1 cellular context compared by ENCODE assay signal in the genomic region with DNA sequence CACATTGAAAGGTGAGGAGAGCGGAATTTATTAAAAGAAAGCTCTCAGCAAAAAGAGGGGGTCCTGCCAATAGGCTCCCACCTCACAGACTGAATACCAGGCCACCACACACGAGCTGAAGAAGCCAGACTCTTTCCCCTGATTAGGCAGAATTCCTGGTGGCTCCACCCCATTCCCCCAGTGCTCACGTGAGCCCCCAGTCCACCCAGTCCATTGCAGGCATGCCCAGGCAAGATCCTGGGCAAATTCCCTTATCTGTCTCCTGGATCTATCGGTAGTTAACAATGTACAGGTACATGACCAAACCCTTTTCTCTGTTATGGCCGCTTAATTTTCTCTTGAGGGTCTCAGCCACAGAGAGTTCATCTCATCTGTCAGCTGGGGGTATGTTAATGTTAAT.
TF ChIP-seq lines count a peak whose summit lies in the region.

No MANE protein-coding gene starts in this region.

TF ChIP-seq in WTC11, 78 proteins besides CTCF, POLR2A, EP300 and RAD21 (continued from another document):
- TF ChIP-seq ZNF138 (CRISPR knock-in tag; conservative IDR thresholded peaks at IDR 0.05) = no peak
- TF ChIP-seq TEAD1 (CRISPR knock-in tag; IDR thresholded peaks at IDR 0.05) = no peak
- TF ChIP-seq, protein P1, sequence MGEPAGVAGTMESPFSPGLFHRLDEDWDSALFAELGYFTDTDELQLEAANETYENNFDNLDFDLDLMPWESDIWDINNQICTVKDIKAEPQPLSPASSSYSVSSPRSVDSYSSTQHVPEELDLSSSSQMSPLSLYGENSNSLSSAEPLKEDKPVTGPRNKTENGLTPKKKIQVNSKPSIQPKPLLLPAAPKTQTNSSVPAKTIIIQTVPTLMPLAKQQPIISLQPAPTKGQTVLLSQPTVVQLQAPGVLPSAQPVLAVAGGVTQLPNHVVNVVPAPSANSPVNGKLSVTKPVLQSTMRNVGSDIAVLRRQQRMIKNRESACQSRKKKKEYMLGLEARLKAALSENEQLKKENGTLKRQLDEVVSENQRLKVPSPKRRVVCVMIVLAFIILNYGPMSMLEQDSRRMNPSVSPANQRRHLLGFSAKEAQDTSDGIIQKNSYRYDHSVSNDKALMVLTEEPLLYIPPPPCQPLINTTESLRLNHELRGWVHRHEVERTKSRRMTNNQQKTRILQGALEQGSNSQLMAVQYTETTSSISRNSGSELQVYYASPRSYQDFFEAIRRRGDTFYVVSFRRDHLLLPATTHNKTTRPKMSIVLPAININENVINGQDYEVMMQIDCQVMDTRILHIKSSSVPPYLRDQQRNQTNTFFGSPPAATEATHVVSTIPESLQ (CRISPR knock-in tag; IDR thresholded peaks at IDR 0.05) = no peak
- TF ChIP-seq CREM (CRISPR knock-in tag; IDR thresholded peaks at IDR 0.05) = no peak
